ENCODE assay signal across 1 cellular context in genomic region chr18:47983946-47984345, GRCh38.
TF ChIP-seq lines count a peak whose summit lies in the region.

No MANE protein-coding gene starts in this region.

TF ChIP-seq in GM23338, 12 proteins besides CTCF, POLR2A, EP300 and RAD21 (continued from another document):
- TF ChIP-seq ETS1 (IDR thresholded peaks at IDR 0.05), result no peak
- TF ChIP-seq POLR2AphosphoS5 (IDR thresholded peaks at IDR 0.05; ENCODE audit: low read depth), result no peak
- no peak for TF ChIP-seq CREB1 (CRISPR knock-in tag; IDR thresholded peaks at IDR 0.05; ENCODE audit: low read depth)
- no peak for TF ChIP-seq NANOG (IDR thresholded peaks at IDR 0.05; ENCODE audit: borderline replicate concordance)
- TF ChIP-seq JUNB (IDR thresholded peaks at IDR 0.05; ENCODE audit: unreplicated experiment), result no peak
TF ChIP-seq in GM23338: peak in this region for 0.
